8 cellular contexts compared by ENCODE assay signal in the genomic region with DNA sequence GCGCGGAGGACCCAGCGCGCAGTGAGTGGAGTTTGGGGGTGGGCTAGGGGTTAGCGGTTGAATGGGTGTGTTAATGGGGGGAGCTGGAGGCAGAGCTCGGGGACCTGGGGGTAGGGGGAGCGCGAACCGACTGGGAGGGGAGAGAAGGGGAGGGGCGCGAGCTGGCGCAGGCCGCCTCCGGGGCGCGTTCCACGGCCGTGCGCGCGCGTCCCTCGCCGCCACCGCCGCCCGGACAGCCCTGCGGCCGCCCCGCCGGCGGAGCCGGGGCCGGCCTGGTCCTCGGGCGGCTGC. TPM values are rescaled to one million over a fixed set of nuclear protein-coding genes. Genes with fewer than 3 reads are reported as not detected.
DNase-seq lines count a peak whose midpoint lies in the region; ATAC-seq, FAIRE-seq and TF ChIP-seq lines count a peak whose summit lies in the region.

Gene ADGRL2, plus strand, starts transcription at position 194 of the 291 bp plus-strand sequence. CDS start 36,051 bp downstream, outside the sequence.

- no peak for FAIRE-seq in HTR-8/SVneo (lab: Jason Lieb, UNC)

- no peaks in the 10 kb centered on the region for H3K9me3 ChIP-seq in upper lobe of right lung

- H3K4me1 ChIP-seq in upper lobe of right lung, result no peaks in the 10 kb centered on the region

- H3K36me3 ChIP-seq in upper lobe of right lung, result no peaks in the 10 kb centered on the region

- peak; percentile 45 for DNase-seq in AG08396 (ENCODE audit: low spot score)
- peak; percentile 47 for DNase-seq in HuH-7 (ENCODE audit: low spot score)
- DNase-seq in lung microvascular endothelial cell (ENCODE audit: low read depth in 2 of 2), result no peak
- peak; percentile 73 for DNase-seq in upper lobe of right lung
- DNase-seq in GM19238 (ENCODE audit: insufficient read length, low spot score), result no peak
- no peak for DNase-seq in HTR-8/SVneo (ENCODE audit: insufficient read length, low spot score)
- DNase-seq in DMS53 treated with DMSO at 0.1 percent for 48 hours (lab: John Stamatoyannopoulos, UW; ENCODE audit: unreplicated experiment), result no peak

- ATAC-seq in upper lobe of right lung, result peak; percentile 47

- intact Hi-C loops in upper lobe of right lung (cut with DNase I), result no loop called here

- H3K27ac ChIP-seq in cingulate gyrus (ENCODE audit: low read depth, low read length) (peak within 1 kb of the TSS; percentile 81), upper lobe of right lung (peak within 1 kb of the TSS; percentile 94)

- H3K27me3 ChIP-seq in upper lobe of right lung, result peaks cover 18% of the 10 kb centered on the region

- no peak for TF ChIP-seq CTCF in upper lobe of right lung (IDR thresholded peaks at IDR 0.05)

- H3K4me3 ChIP-seq in upper lobe of right lung, result peak within 1 kb of the TSS; percentile 70

RNA-seq across cellular contexts. Expression of gene ADGRL2, which starts in this region (rescaled TPM):
- total RNA-seq in lung microvascular endothelial cell, result 16.3 and 28.8 TPM in 2 replicates
- total RNA-seq in upper lobe of right lung, result 104 TPM

Comparison
In these comparisons a context has a peak if more than half of its experiments do, and no peak if none do; other contexts are left out.
1. DNase-seq: peak in AG08396 (single experiment), HuH-7 (single experiment) and upper lobe of right lung (single experiment); none in lung microvascular endothelial cell (0 of 2), GM19238 (single experiment), HTR-8/SVneo (single experiment) and DMS53 treated with DMSO at 0.1 percent for 48 hours (single experiment).